ENCODE assay signal across 8 cellular contexts in the genomic region with DNA sequence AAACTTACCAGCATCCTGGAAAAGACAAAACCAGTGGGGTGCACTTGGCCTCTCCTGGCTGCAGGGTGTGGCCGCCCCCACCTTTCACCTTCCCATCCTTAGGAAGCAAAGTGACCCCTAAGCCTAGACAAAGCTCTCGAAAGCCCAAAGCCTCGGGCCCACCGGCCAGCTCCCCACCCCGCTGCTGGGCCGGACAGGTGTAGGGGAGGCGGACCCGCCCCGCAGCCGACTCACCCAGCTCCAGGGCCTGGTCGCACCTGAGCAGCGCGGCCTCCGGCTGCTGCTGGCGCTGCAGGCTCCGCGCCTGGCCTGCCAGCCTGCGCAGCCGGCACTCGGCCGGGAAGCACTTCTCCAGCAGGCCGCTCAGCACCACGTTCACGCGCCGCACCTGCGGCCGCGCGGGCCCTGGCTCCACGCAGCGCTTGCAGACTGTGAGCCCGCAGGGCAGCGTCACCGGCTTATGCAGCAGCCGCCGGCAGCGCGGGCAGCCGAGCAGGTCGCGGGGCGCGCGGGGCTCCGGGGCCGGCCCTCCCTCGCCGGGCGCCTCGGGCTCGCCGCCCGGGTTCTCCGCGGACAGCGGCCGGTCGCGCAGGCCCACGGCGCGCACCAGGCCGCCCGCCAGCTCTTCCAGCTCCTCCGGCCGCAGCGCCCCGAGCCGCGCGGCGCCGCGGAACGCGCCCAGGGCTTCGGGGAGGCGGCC. TPM values are rescaled to one million over a fixed set of nuclear protein-coding genes. Genes with fewer than 3 reads are reported as not detected.
DNase-seq lines count a peak whose midpoint lies in the region; ATAC-seq, FAIRE-seq and TF ChIP-seq lines count a peak whose summit lies in the region.

No MANE protein-coding gene starts in this region.

- H3K4me1 ChIP-seq in duodenal mucosa (ENCODE audit: control insufficient read depth in 1 of 2, insufficient read depth in 2 of 2, low read length in 2 of 2) (no peaks in the 10 kb centered on the region), lower lobe of right lung (no peaks in the 10 kb centered on the region)

- FAIRE-seq in D721Med (lab: Jason Lieb, UNC), result no peak

- peak; percentile 31 to 32 for DNase-seq in NCI-H187 (lab: John Stamatoyannopoulos, UW)
- DNase-seq in NCI-H187 treated with DMSO at 0.1 percent for 48 hours (lab: John Stamatoyannopoulos, UW), result no peak
- DNase-seq in NCI-H69 (lab: John Stamatoyannopoulos, UW), result peak; percentile 64
- DNase-seq in lower lobe of right lung, result peak; percentile 72
- DNase-seq in substantia nigra (lab: John Stamatoyannopoulos, UW), result peak in 25 of 49 donors; percentile 2 to 77 (median 16)
- DNase-seq in D721Med (ENCODE audit: insufficient read length, low spot score), result no peak

- H3K9ac ChIP-seq in duodenal mucosa (ENCODE audit: low read depth in 1 of 2, low read length in 2 of 2), result no peak overlapping the region

- H3K36me3 ChIP-seq in duodenal mucosa (ENCODE audit: control insufficient read depth in 1 of 2, insufficient read depth in 2 of 2, low read length in 2 of 2) (no peaks in the 10 kb centered on the region), lower lobe of right lung (no peaks in the 10 kb centered on the region)

- H3K27ac ChIP-seq in duodenal mucosa (ENCODE audit: low read depth, low read length) (no peak overlapping the region), lower lobe of right lung (peak overlapping the region; percentile 61), substantia nigra (ENCODE audit: low read depth, low read length, poor library complexity, severe bottlenecking) (peak overlapping the region; percentile 49)

- intact Hi-C loops in lower lobe of right lung (cut with DNase I), result no loop called here

- peak; percentile 40 for TF ChIP-seq CTCF in lower lobe of right lung (IDR thresholded peaks at IDR 0.05)
- no peak for TF ChIP-seq CTCF in D721Med (IDR thresholded peaks at IDR 0.05; ENCODE audit: insufficient read depth, missing control alignments)

- H3K4me3 ChIP-seq in duodenal mucosa (ENCODE audit: low read depth in 1 of 2, low read length in 2 of 2) (peak overlapping the region; percentile 44 to 55), lower lobe of right lung (peak overlapping the region; percentile 52)

- peak; percentile 84 to 87 for ATAC-seq in lower lobe of right lung
- ATAC-seq in GM19023 (IDR thresholded peaks at IDR 0.05; ENCODE audit: unreplicated experiment), result no peak

- H3K27me3 ChIP-seq in duodenal mucosa (ENCODE audit: control insufficient read depth in 1 of 2, insufficient read depth in 2 of 2, low read length in 2 of 2) (peaks cover 25% of the 10 kb centered on the region in 2 donors), lower lobe of right lung (ENCODE audit: low read depth) (peaks cover 28% of the 10 kb centered on the region)

- H3K9me3 ChIP-seq in duodenal mucosa (ENCODE audit: control insufficient read depth in 1 of 2, low read length in 2 of 2) (peaks cover 0 to 15% of the 10 kb centered on the region in 2 donors), lower lobe of right lung (peaks cover 5% of the 10 kb centered on the region)

RNA-seq across cellular contexts. Expression of a gene that starts 1.0 kb away (rescaled TPM):
- total RNA-seq in lower lobe of right lung, result 2.1 TPM

Comparison
In these comparisons a context has a peak if more than half of its experiments do, and no peak if none do; other contexts are left out.
1. DNase-seq: peak in NCI-H187 (2 of 2), NCI-H69 (single experiment), lower lobe of right lung (single experiment) and substantia nigra (25 of 49); none in NCI-H187 treated with DMSO at 0.1 percent for 48 hours (single experiment) and D721Med (single experiment).